In genomic region chr3:138381413-138381901, GRCh38 we compare ENCODE assay signal across 11 cellular contexts. TPM values are rescaled to one million over a fixed set of nuclear protein-coding genes. Genes with fewer than 3 reads are reported as not detected.
DNase-seq lines count a peak whose midpoint lies in the region; ATAC-seq and TF ChIP-seq lines count a peak whose summit lies in the region.
"Had no signal": no experiment of that assay in that cellular context is flagged by ENCODE, and none has a peak within 500 bp of the region (broad histone marks: within the 10 kb centered on the region; RNA-seq: fewer than 3 reads in every experiment).

No MANE protein-coding gene starts in this region.

- H3K27me3 Mint-ChIP-seq in activated CD4-positive, alpha-beta T cell treated with anti-CD3 and anti-CD28 coated beads, Interleukin-2, amount 10 ng/mL, durations not matched to agents 24 days and 14 days: peaks cover 10% of the 10 kb centered on the region
- peaks cover 2 to 20% (median 13%) of the 10 kb centered on the region in 5 donors for H3K27me3 Mint-ChIP-seq in naive thymus-derived CD8-positive, alpha-beta T cell

- H3K9me3 Mint-ChIP-seq in activated CD4-positive, alpha-beta T cell treated with anti-CD3 and anti-CD28 coated beads, Interleukin-2, amount 10 ng/mL, durations not matched to agents 24 days and 14 days: no peaks in the 10 kb centered on the region
- no peaks in the 10 kb centered on the region for H3K9me3 Mint-ChIP-seq in naive thymus-derived CD8-positive, alpha-beta T cell
- H3K9me3 Mint-ChIP-seq: effector memory CD8-positive, alpha-beta T cell had no signal

- H3K36me3 Mint-ChIP-seq in activated CD4-positive, alpha-beta T cell treated with anti-CD3 and anti-CD28 coated beads, Interleukin-2, amount 10 ng/mL, durations not matched to agents 24 days and 14 days (ENCODE audit: low read depth): no peaks in the 10 kb centered on the region
- no peaks in the 10 kb centered on the region for H3K36me3 Mint-ChIP-seq in naive thymus-derived CD8-positive, alpha-beta T cell

- intact Hi-C loops in thyroid gland (cut with DNase I): no loop called here
- intact Hi-C loops in activated CD4-positive, alpha-beta T cell treated with anti-CD3 and anti-CD28 coated beads, Interleukin-2, amount 10 ng/mL, durations not matched to agents 24 days and 14 days (cut with micrococcal nuclease): no loop called here

- H3K27ac Mint-ChIP-seq in activated CD4-positive, alpha-beta T cell treated with anti-CD3 and anti-CD28 coated beads, Interleukin-2, amount 10 ng/mL, durations not matched to agents 24 days and 14 days: no peak overlapping the region
- H3K27ac Mint-ChIP-seq in naive thymus-derived CD8-positive, alpha-beta T cell: no peak overlapping the region
- H3K27ac Mint-ChIP-seq: effector memory CD8-positive, alpha-beta T cell had no signal

- H3K4me1 ChIP-seq in adipocyte (ENCODE audit: control insufficient read depth, insufficient read depth, low read length): peaks cover 36% of the 10 kb centered on the region
- peaks cover 45 to 51% of the 10 kb centered on the region in 2 donors for H3K4me1 ChIP-seq in thyroid gland

- peak in 1 of 2 donors; percentile 34 for TF ChIP-seq POLR2A in thyroid gland (IDR thresholded peaks at IDR 0.05)

- H3K9ac ChIP-seq in adipocyte (ENCODE audit: low read length): peak overlapping the region; percentile 78

- H3K4me3 ChIP-seq in adipocyte (ENCODE audit: low read length) (peak overlapping the region; percentile 25), thyroid gland (replicated peaks in 1 of 3) (no peak overlapping the region)

- no peak for ATAC-seq in naive thymus-derived CD8-positive, alpha-beta T cell
- no peak for ATAC-seq in GM21381 (IDR thresholded peaks at IDR 0.05; ENCODE audit: unreplicated experiment)
- ATAC-seq: effector memory CD8-positive, alpha-beta T cell had no signal

- no peaks in the 10 kb centered on the region for H3K27me3 ChIP-seq in adipocyte (replicated peaks; ENCODE audit: control insufficient read depth, insufficient read depth, low read length)
- H3K27me3 ChIP-seq in thyroid gland: no peaks in the 10 kb centered on the region

- DNase-seq in adipocyte (ENCODE audit: low read depth): peak; percentile 28
- DNase-seq in fibroblast of peridontal ligament (ENCODE audit: extremely low read depth): peak; percentile 14
- peak; percentile 82 for DNase-seq in myocyte (ENCODE audit: low read depth)
- peak; percentile 92 for DNase-seq in thyroid gland
- no peak for DNase-seq in activated CD4-positive, alpha-beta T cell treated with anti-CD3 and anti-CD28 coated beads, Interleukin-2, amount 10 ng/mL, durations not matched to agents 24 days and 14 days
- DNase-seq in NCI-H1417 treated with DMSO at 0.1 percent for 48 hours (lab: John Stamatoyannopoulos, UW): no peak
- no peak for DNase-seq in naive thymus-derived CD8-positive, alpha-beta T cell
- DNase-seq: effector memory CD8-positive, alpha-beta T cell; GF-D8; NCI-H1694 had no signal

- H3K27ac ChIP-seq in thyroid gland: peak overlapping the region; percentile 92 to 98 (median 95)

- H3K9me3 ChIP-seq in adipocyte (ENCODE audit: control insufficient read depth, low read length): no peaks in the 10 kb centered on the region
- no peaks in the 10 kb centered on the region for H3K9me3 ChIP-seq in thyroid gland

- no peak overlapping the region for H3K4me3 Mint-ChIP-seq in activated CD4-positive, alpha-beta T cell treated with anti-CD3 and anti-CD28 coated beads, Interleukin-2, amount 10 ng/mL, durations not matched to agents 24 days and 14 days
- no peak overlapping the region for H3K4me3 Mint-ChIP-seq in naive thymus-derived CD8-positive, alpha-beta T cell
- H3K4me3 Mint-ChIP-seq: effector memory CD8-positive, alpha-beta T cell had no signal

- no peak for TF ChIP-seq CTCF in thyroid gland (IDR thresholded peaks at IDR 0.05)

- H3K36me3 ChIP-seq in adipocyte (ENCODE audit: control insufficient read depth, insufficient read depth, low read length, severe bottlenecking): peaks cover 20% of the 10 kb centered on the region
- H3K36me3 ChIP-seq in thyroid gland: no peaks in the 10 kb centered on the region

- H3K4me1 Mint-ChIP-seq in activated CD4-positive, alpha-beta T cell treated with anti-CD3 and anti-CD28 coated beads, Interleukin-2, amount 10 ng/mL, durations not matched to agents 24 days and 14 days: peaks cover 2% of the 10 kb centered on the region
- H3K4me1 Mint-ChIP-seq in naive thymus-derived CD8-positive, alpha-beta T cell: peaks cover 0 to 4% (median 0%) of the 10 kb centered on the region in 4 donors

- POLR2A ChIA-PET in naive thymus-derived CD8-positive, alpha-beta T cell (lab: Charles Lee): no interaction called here

- WGBS in thyroid gland, 2 donors: 41 to 44% methylated on average over 5 of the region's 5 CpGs

RNA-seq across cellular contexts. Expression of gene MRAS, which starts 33.1 kb away (rescaled TPM):
- total RNA-seq in myocyte (429 and 482 TPM in 2 replicates), thyroid gland (10 to 100 TPM; 55.8 to 92.4 (median 69.6) TPM)
- polyA plus RNA-seq in myocyte (2012): 883 TPM
- 0.07 TPM in 1 of 2 replicates, not detected in the other for total RNA-seq in activated CD4-positive, alpha-beta T cell treated with anti-CD3 and anti-CD28 coated beads, Interleukin-2, amount 10 ng/mL, durations not matched to agents 24 days and 14 days
- total RNA-seq in naive thymus-derived CD8-positive, alpha-beta T cell: under 1 TPM in 1 of 2 experiments, not detected in 1; 0.13 TPM
- polyA plus RNA-seq in naive thymus-derived CD8-positive, alpha-beta T cell: not detected

RNA-seq across cellular contexts. Expression of gene NME9, which starts 51.8 kb away (rescaled TPM):
- not detected in 2 replicates for total RNA-seq in myocyte
- polyA plus RNA-seq in myocyte (2012): 0.44 TPM
- total RNA-seq in thyroid gland: 1 to 10 TPM in 3 of 4 donors, not detected in 1; 1.3 to 2.7 (median 2.6) TPM
- not detected in 2 replicates for total RNA-seq in activated CD4-positive, alpha-beta T cell treated with anti-CD3 and anti-CD28 coated beads, Interleukin-2, amount 10 ng/mL, durations not matched to agents 24 days and 14 days
- 1 to 10 TPM in 1 of 2 experiments, under 1 TPM in 1; 0.86 to 1.2 TPM for total RNA-seq in naive thymus-derived CD8-positive, alpha-beta T cell
- polyA plus RNA-seq in naive thymus-derived CD8-positive, alpha-beta T cell: 1 to 10 TPM in 1 of 3 donors, under 1 TPM in 1, not detected in 1; 0.26 to 2.1 TPM

RNA-seq across cellular contexts. Expression of gene ESYT3, which starts 53.0 kb away (rescaled TPM):
- 1.7 and 2.8 TPM in 2 replicates for total RNA-seq in myocyte
- polyA plus RNA-seq in myocyte (2012): 8.6 TPM
- total RNA-seq in thyroid gland: 10 to 100 TPM; 19.9 to 82.8 (median 22.7) TPM
- total RNA-seq in activated CD4-positive, alpha-beta T cell treated with anti-CD3 and anti-CD28 coated beads, Interleukin-2, amount 10 ng/mL, durations not matched to agents 24 days and 14 days: 0.17 and 0.23 TPM in 2 replicates
- total RNA-seq in naive thymus-derived CD8-positive, alpha-beta T cell: under 1 TPM in 1 of 2 experiments, not detected in 1; 0.39 TPM
- polyA plus RNA-seq in naive thymus-derived CD8-positive, alpha-beta T cell: not detected

Comparison
In these comparisons a context has a peak if more than half of its experiments do, and no peak if none do; other contexts are left out.
1. DNase-seq: peak in adipocyte (single experiment), fibroblast of peridontal ligament (single experiment), myocyte (single experiment) and thyroid gland (2 of 2); none in activated CD4-positive, alpha-beta T cell treated with anti-CD3 and anti-CD28 coated beads, Interleukin-2, amount 10 ng/mL, durations not matched to agents 24 days and 14 days (single experiment), NCI-H1417 treated with DMSO at 0.1 percent for 48 hours (single experiment) and naive thymus-derived CD8-positive, alpha-beta T cell (0 of 10).
2. RNA of gene MRAS, which starts 33.1 kb away (total RNA-seq): 429 to 482 TPM in myocyte and 55.8 to 92.4 TPM in thyroid gland; 0.13 TPM in naive thymus-derived CD8-positive, alpha-beta T cell and 0.07 TPM in activated CD4-positive, alpha-beta T cell treated with anti-CD3 and anti-CD28 coated beads, Interleukin-2, amount 10 ng/mL, durations not matched to agents 24 days and 14 days; every median in the first group is over 10 times any median in the second.